11 cellular contexts compared by ENCODE assay signal in the genomic region with DNA sequence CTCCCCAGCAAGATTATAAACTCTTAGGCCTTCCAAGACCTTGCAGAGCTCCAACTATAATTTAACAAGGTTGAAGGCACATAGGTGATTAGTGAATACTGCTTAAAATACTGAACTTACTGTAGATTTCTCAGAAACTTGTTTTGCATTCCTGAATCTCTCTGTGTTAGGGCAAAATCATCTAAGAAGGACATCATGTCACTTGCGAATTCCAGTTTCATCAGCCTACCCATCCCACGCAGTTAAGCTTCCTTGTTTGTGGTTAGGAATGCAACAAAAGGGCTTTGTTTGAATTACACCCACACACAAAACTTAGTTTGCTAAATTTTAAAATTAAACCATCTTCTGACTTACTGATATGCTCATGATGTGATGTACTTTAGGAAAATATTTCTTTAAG.
A peak's percentile ranks its signal among the peaks of the same experiment; 100 is the strongest.
DNase-seq lines count a peak whose midpoint lies in the region; ATAC-seq, FAIRE-seq and TF ChIP-seq lines count a peak whose summit lies in the region.
"Had no signal": no experiment of that assay in that cellular context is flagged by ENCODE, and none has a peak within 500 bp of the region (broad histone marks: within the 10 kb centered on the region; RNA-seq: fewer than 3 reads in every experiment).

No MANE protein-coding gene starts in this region.

- no peak for TF ChIP-seq POLR2A in A549 (IDR thresholded peaks at IDR 0.05; ENCODE audit: low read length)

- no peaks in the 10 kb centered on the region for H3K9me3 Mint-ChIP-seq in brain

- H2AFZ ChIP-seq in OCI-LY7 (ENCODE audit: low read length): no peak overlapping the region

- BruUV-seq in OCI-LY7 (replicated peaks; lab: Mats Ljungman, UMichigan): no TSS peak

- CTCF ChIA-PET in A549 (lab: Yijun Ruan, JAX): no interaction called here
- CTCF ChIA-PET in OCI-LY7 (lab: Charles Lee; ENCODE audit: unreplicated experiment): no interaction called here

- H3K27me3 Mint-ChIP-seq in brain: no peaks in the 10 kb centered on the region

- H3K9me2 ChIP-seq in OCI-LY7 (ENCODE audit: insufficient read depth, low read length): no peaks in the 10 kb centered on the region

- H3K36me3 ChIP-seq in HUES48 (ENCODE audit: control insufficient read depth, insufficient read depth, low read length) (no peaks in the 10 kb centered on the region), kidney epithelial cell (ENCODE audit: control insufficient read depth, insufficient read depth, low read length) (no peaks in the 10 kb centered on the region), OCI-LY7 (ENCODE audit: insufficient read depth, low read length) (no peaks in the 10 kb centered on the region)

- TF ChIP-seq CTCF in A549 (IDR thresholded peaks at IDR 0.05) (no peak), brain (conservative IDR thresholded peaks at IDR 0.05) (no peak), kidney epithelial cell (IDR thresholded peaks at IDR 0.05; ENCODE audit: insufficient read depth, low read length, poor library complexity, severe bottlenecking) (no peak), OCI-LY7 (conservative IDR thresholded peaks at IDR 0.05; ENCODE audit: low read length) (no peak), GM13977 (IDR thresholded peaks at IDR 0.05; ENCODE audit: extremely low read depth, insufficient read depth, missing control alignments) (no peak)

- peaks cover 31% of the 10 kb centered on the region for H3K4me1 Mint-ChIP-seq in brain

- no peak overlapping the region for H3K4me3 ChIP-seq in A549
- no peak overlapping the region; the same call in 1 of the 2 replicates for H3K4me3 ChIP-seq in HUES48 (ENCODE audit: low read depth, low read length)
- H3K4me3 ChIP-seq in kidney epithelial cell (ENCODE audit: low read depth, low read length): no peak overlapping the region
- no peak overlapping the region for H3K4me3 ChIP-seq in OCI-LY7 (ENCODE audit: low read depth, low read length, poor library complexity, severe bottlenecking)

- WGBS in A549 (ENCODE audit: missing lambda C conversion rate): 15% methylated on average over 2 of the region's 2 CpGs

- H3K27ac ChIP-seq in A549 (peak overlapping the region; percentile 6 to 41; a peak in 3 of 6 replicates), HUES48 (ENCODE audit: low read depth, low read length) (peak overlapping the region; percentile 86), OCI-LY7 (ENCODE audit: low read depth, low read length, poor library complexity, severe bottlenecking) (no peak overlapping the region)

- H3K27ac Mint-ChIP-seq in brain: peak overlapping the region in 4 of 5 experiments; percentile 4 to 83 (median 30)

- intact Hi-C loops in OCI-LY7 (cut with micrococcal nuclease; ENCODE audit: unreplicated experiment): no loop called here

- no peaks in the 10 kb centered on the region for H3K79me2 ChIP-seq in OCI-LY7 (ENCODE audit: insufficient read depth, low read depth, low read length)

- no peaks in the 10 kb centered on the region for H3K9me3 ChIP-seq in A549
- H3K9me3 ChIP-seq in HUES48 (ENCODE audit: control insufficient read depth, insufficient read depth, low read length): no peaks in the 10 kb centered on the region
- no peaks in the 10 kb centered on the region for H3K9me3 ChIP-seq in OCI-LY7 (ENCODE audit: low read length)

- TF ChIP-seq EP300 in A549 (IDR thresholded peaks at IDR 0.05): no peak

- peaks cover 35% of the 10 kb centered on the region for H3K4me1 ChIP-seq in A549
- H3K4me1 ChIP-seq in HUES48 (ENCODE audit: control insufficient read depth, insufficient read depth, low read length): peaks cover 48% of the 10 kb centered on the region
- H3K4me1 ChIP-seq in OCI-LY7 (ENCODE audit: insufficient read depth, low read length, poor library complexity, severe bottlenecking): no peaks in the 10 kb centered on the region

- peak overlapping the region; percentile 31; the same call in 1 of the 2 replicates for H3K9ac ChIP-seq in HUES48 (ENCODE audit: low read depth, low read length)

- peak overlapping the region in 1 of 5 experiments; percentile 18 for H3K4me3 Mint-ChIP-seq in brain

- H3K4me2 ChIP-seq in A549 (peak overlapping the region; percentile 45), OCI-LY7 (ENCODE audit: low read length) (no peak overlapping the region)

- peaks cover 20% of the 10 kb centered on the region for H3K36me3 Mint-ChIP-seq in brain

- POLR2A ChIA-PET in A549 (lab: Yijun Ruan, JAX) (no interaction called here), OCI-LY7 (lab: Charles Lee) (no interaction called here)

- in situ Hi-C loops in GM13977 (cut with MboI; ENCODE audit: low pct_unique_long_range_greater_than_20kb, low sequenced_read_pairs, unreplicated experiment): no loop called here

- H3K27me3 ChIP-seq in HUES48 (ENCODE audit: control insufficient read depth, insufficient read depth, low read length) (no peaks in the 10 kb centered on the region), kidney epithelial cell (ENCODE audit: control insufficient read depth, insufficient read depth, low read length) (no peaks in the 10 kb centered on the region)

- TF ChIP-seq RAD21 in A549 (conservative IDR thresholded peaks at IDR 0.05 in 1 of 2, IDR thresholded peaks at IDR 0.05 in 1 of 2): no peak

- no peak for FAIRE-seq in A549 (lab: Jason Lieb, UNC)

- DNase-seq in A549 (ENCODE audit: low read depth in 1 of 2, low spot score in 1 of 2): peak in 1 of 2 experiments; percentile 44
- DNase-seq in kidney epithelial cell (ENCODE audit: low read depth): peak; percentile 81
- DNase-seq in activated CD4-positive, CD25-positive, alpha-beta regulatory T cell treated with anti-CD3 and anti-CD28 coated beads, Interleukin-2, amount 50 U/mL, for 72 hours: no peak
- DNase-seq in NCI-H2107 (lab: John Stamatoyannopoulos, UW): no peak
- no peak for DNase-seq in OCI-LY7 (ENCODE audit: low spot score)
- DNase-seq in GM13977 (ENCODE audit: low spot score): no peak
- DNase-seq: activated CD4-positive, alpha-beta T cell treated with anti-CD3 and anti-CD28 coated beads, Interleukin-2, amount 50 U/mL, for 48 hours; C1 segment of cervical spinal cord; substantia nigra had no signal

- ATAC-seq in A549: no peak

- H4K20me1 ChIP-seq in OCI-LY7 (ENCODE audit: insufficient read depth, low read length): no peaks in the 10 kb centered on the region

TF ChIP-seq in A549, 52 proteins besides CTCF, POLR2A, EP300 and RAD21:
- TF ChIP-seq, protein P1, sequence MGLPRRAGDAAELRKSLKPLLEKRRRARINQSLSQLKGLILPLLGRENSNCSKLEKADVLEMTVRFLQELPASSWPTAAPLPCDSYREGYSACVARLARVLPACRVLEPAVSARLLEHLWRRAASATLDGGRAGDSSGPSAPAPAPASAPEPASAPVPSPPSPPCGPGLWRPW (IDR thresholded peaks at IDR 0.05): no peak
- TF ChIP-seq TP53 (CRISPR knock-in tag; IDR thresholded peaks at IDR 0.05) (no peak), BHLHE40 (IDR thresholded peaks at IDR 0.05; ENCODE audit: low read depth, low read length) (no peak), HOXB13 (CRISPR knock-in tag; IDR thresholded peaks at IDR 0.05; ENCODE audit: low read depth) (no peak), JUN (IDR thresholded peaks at IDR 0.05) (no peak), ZFP36 (IDR thresholded peaks at IDR 0.05; ENCODE audit: borderline replicate concordance, partially characterized antibody) (no peak), CBX2 (IDR thresholded peaks at IDR 0.05; ENCODE audit: borderline replicate concordance, low read depth) (no peak), ZSCAN20 (CRISPR knock-in tag; IDR thresholded peaks at IDR 0.05) (no peak), MAZ (IDR thresholded peaks at IDR 0.05; ENCODE audit: borderline replicate concordance, low read depth, low read length) (no peak), FOXS1 (CRISPR knock-in tag; IDR thresholded peaks at IDR 0.05) (no peak), POLR2AphosphoS2 (conservative IDR thresholded peaks at IDR 0.05; ENCODE audit: low read length) (no peak), HOXB5 (CRISPR knock-in tag; IDR thresholded peaks at IDR 0.05) (no peak)
- TF ChIP-seq, protein P2, sequence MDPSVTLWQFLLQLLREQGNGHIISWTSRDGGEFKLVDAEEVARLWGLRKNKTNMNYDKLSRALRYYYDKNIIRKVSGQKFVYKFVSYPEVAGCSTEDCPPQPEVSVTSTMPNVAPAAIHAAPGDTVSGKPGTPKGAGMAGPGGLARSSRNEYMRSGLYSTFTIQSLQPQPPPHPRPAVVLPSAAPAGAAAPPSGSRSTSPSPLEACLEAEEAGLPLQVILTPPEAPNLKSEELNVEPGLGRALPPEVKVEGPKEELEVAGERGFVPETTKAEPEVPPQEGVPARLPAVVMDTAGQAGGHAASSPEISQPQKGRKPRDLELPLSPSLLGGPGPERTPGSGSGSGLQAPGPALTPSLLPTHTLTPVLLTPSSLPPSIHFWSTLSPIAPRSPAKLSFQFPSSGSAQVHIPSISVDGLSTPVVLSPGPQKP (IDR thresholded peaks at IDR 0.05; ENCODE audit: low read depth, low read length): no peak
- TF ChIP-seq, protein P3, sequence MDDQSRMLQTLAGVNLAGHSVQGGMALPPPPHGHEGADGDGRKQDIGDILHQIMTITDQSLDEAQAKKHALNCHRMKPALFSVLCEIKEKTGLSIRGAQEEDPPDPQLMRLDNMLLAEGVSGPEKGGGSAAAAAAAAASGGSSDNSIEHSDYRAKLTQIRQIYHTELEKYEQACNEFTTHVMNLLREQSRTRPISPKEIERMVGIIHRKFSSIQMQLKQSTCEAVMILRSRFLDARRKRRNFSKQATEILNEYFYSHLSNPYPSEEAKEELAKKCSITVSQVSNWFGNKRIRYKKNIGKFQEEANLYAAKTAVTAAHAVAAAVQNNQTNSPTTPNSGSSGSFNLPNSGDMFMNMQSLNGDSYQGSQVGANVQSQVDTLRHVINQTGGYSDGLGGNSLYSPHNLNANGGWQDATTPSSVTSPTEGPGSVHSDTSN (IDR thresholded peaks at IDR 0.05): no peak
- TF ChIP-seq, protein P4, sequence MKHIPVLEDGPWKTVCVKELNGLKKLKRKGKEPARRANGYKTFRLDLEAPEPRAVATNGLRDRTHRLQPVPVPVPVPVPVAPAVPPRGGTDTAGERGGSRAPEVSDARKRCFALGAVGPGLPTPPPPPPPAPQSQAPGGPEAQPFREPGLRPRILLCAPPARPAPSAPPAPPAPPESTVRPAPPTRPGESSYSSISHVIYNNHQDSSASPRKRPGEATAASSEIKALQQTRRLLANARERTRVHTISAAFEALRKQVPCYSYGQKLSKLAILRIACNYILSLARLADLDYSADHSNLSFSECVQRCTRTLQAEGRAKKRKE (CRISPR knock-in tag; IDR thresholded peaks at IDR 0.05; ENCODE audit: low read depth): no peak
- TF ChIP-seq, protein P5, sequence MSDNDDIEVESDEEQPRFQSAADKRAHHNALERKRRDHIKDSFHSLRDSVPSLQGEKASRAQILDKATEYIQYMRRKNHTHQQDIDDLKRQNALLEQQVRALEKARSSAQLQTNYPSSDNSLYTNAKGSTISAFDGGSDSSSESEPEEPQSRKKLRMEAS (IDR thresholded peaks at IDR 0.05): no peak
